17 cellular contexts compared by ENCODE assay signal in the genomic region with DNA sequence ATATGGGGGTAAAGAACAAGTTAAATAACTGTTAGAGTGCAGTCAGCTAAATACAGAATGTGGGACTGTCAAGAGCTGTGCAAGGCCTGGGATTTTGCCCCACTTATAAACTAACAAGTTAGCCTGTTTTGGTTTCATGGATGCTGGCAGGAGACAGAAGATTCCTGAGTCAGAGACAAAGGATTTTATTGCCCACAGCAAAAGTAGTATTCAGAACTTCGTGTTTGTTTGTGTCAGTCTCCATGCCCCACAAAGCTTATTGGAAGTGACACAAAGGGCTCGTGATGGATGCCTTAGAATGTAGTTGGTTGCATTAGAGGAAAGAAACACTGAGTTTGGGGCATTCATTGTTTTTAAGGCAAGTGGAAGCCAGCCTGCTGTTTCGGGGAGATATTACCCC. TPM values are rescaled to one million over a fixed set of nuclear protein-coding genes. Genes with fewer than 3 reads are reported as not detected.
"Had no signal": no experiment of that assay in that cellular context is flagged by ENCODE, and none has a peak within 500 bp of the region (broad histone marks: within the 10 kb centered on the region; RNA-seq: fewer than 3 reads in every experiment).

No MANE protein-coding gene starts in this region.

- H3K4me1 ChIP-seq: ascending aorta, prostate gland, SJSA1 had no signal

- FAIRE-seq: frontal cortex had no signal

- H3K4me1 Mint-ChIP-seq: activated naive CD8-positive, alpha-beta T cell treated with anti-CD3 and anti-CD28 coated beads for 36 hours; central memory CD8-positive, alpha-beta T cell; mesothelial cell of epicardium had no signal

- H3K27ac ChIP-seq: ascending aorta, epithelial cell of prostate, prostate gland, SJSA1 had no signal

- H3K36me3 ChIP-seq: prostate gland, SJSA1 had no signal

- DNase-seq: activated CD4-positive, alpha-beta T cell treated with anti-CD3 and anti-CD28 coated beads, Interleukin-2, amount 50 U/mL, for 4 hours; activated CD4-positive, CD25-positive, alpha-beta regulatory T cell treated with anti-CD3 and anti-CD28 coated beads, Interleukin-2, amount 50 U/mL, for 72 hours; activated gamma-delta T cell; activated naive CD8-positive, alpha-beta T cell treated with anti-CD3 and anti-CD28 coated beads for 36 hours; activated T-cell treated with anti-CD3 and anti-CD28 coated beads, Interleukin-2, amount 50 U/mL, for 4 hours; effector memory CD8-positive, alpha-beta T cell; stimulated activated CD4-positive, alpha-beta T cell treated with anti-CD3 and anti-CD28 coated beads, Interleukin-2, amount 100 ng/mL, for 24 hours; stimulated activated naive CD4-positive, alpha-beta T cell had no signal

- H3K27ac Mint-ChIP-seq: activated naive CD8-positive, alpha-beta T cell treated with anti-CD3 and anti-CD28 coated beads for 36 hours; effector memory CD8-positive, alpha-beta T cell; mesothelial cell of epicardium; type B pancreatic cell had no signal

- H3K4me3 Mint-ChIP-seq: activated naive CD8-positive, alpha-beta T cell treated with anti-CD3 and anti-CD28 coated beads for 36 hours; activated T-cell treated with anti-CD3 and anti-CD28 coated beads, Interleukin-2, amount 50 U/mL, for 4 hours; central memory CD8-positive, alpha-beta T cell; effector memory CD8-positive, alpha-beta T cell; mesothelial cell of epicardium; type B pancreatic cell had no signal

- H3K27me3 ChIP-seq: ascending aorta, SJSA1 had no signal

- H3K27me3 Mint-ChIP-seq: type B pancreatic cell had no signal

- H3K9me3 ChIP-seq: prostate gland, SJSA1 had no signal

- H3K4me3 ChIP-seq: ascending aorta, prostate gland, SJSA1 had no signal

RNA-seq across cellular contexts. Expression of gene KCNRG, which starts 56.9 kb away (rescaled TPM):
- total RNA-seq: kidney epithelial cell had no signal
